In genomic region chr5:57531333-57531732, GRCh38 we compare ENCODE assay signal across 18 cellular contexts. TPM values are rescaled to one million over a fixed set of nuclear protein-coding genes. Genes with fewer than 3 reads are reported as not detected.
"Had no signal": no experiment of that assay in that cellular context is flagged by ENCODE, and none has a peak within 500 bp of the region (broad histone marks: within the 10 kb centered on the region; RNA-seq: fewer than 3 reads in every experiment).

No MANE protein-coding gene starts in this region.

- DNase-seq: activated CD4-positive, alpha-beta T cell treated with anti-CD3 and anti-CD28 coated beads, Interleukin-2, amount 10 ng/mL, durations not matched to agents 7 days and 5 days; activated CD8-positive, alpha-beta memory T cell treated with anti-CD3 and anti-CD28 coated beads for 24 hours; activated naive CD4-positive, alpha-beta T cell treated with anti-CD3 and anti-CD28 coated beads, Interleukin-2, amount 50 U/mL, for 16 hours; amygdala; brain microvascular endothelial cell; effector memory CD4-positive, alpha-beta T cell; gastrocnemius medialis; heart right ventricle; natural killer cell; right cardiac atrium; small intestine; tibial artery; uterus had no signal

- H3K27ac ChIP-seq: brain microvascular endothelial cell, gastrocnemius medialis, heart right ventricle, tibial artery, uterus had no signal

- H3K27me3 ChIP-seq: brain microvascular endothelial cell, gastrocnemius medialis, heart right ventricle, tibial artery, uterus had no signal

- H3K4me3 ChIP-seq: gastrocnemius medialis, heart right ventricle, tibial artery, uterus had no signal

- H3K36me3 ChIP-seq: brain microvascular endothelial cell, gastrocnemius medialis, heart right ventricle, tibial artery, uterus had no signal

- H3K9me3 ChIP-seq: gastrocnemius medialis, heart right ventricle, tibial artery, uterus had no signal

- ATAC-seq: gastrocnemius medialis, heart right ventricle, left lobe of liver, natural killer cell, right cardiac atrium, WTC11 had no signal

- H3K4me1 ChIP-seq: gastrocnemius medialis, tibial artery, uterus had no signal

RNA-seq across cellular contexts. Expression of gene ACTBL2, which starts 48.7 kb away (rescaled TPM):
- total RNA-seq: activated CD4-positive, alpha-beta T cell treated with anti-CD3 and anti-CD28 coated beads, Interleukin-2, amount 10 ng/mL, durations not matched to agents 7 days and 5 days; activated T-helper 2 cell treated with anti-CD3 and anti-CD28 coated beads, Interferon-gamma antibody, Interleukin-2, Interleukin-4, amounts not matched to agents 10 μg/mL and 5 μg/mL and 100 μg/mL, durations not matched to agents 14 hours and 24 hours and 36 hours; gastrocnemius medialis; heart right ventricle; left lobe of liver; mucosa of gallbladder; natural killer cell; progenitor cell of endocrine pancreas; right cardiac atrium; uterus; WTC11 had no signal
